In the genomic region with DNA sequence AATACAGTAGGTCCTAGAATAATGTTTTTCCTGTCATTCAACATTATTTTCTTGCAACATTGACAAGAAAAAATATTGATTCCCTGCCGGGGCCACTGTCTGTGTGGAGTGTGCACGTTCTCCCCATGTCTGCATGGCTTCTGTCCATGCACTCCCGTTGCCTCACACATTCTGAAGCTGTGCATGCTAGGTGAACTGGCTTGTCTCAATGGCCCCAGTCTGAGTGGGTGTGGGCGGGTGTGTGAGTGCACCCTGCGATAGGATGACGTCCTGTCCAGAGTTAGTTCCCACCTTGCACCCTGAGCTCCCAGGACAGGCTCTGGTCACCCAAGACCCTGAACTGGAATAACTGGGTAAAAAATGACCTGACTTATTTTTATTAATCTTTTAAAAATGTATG, we compare ENCODE assay signal across 1 cellular context.
TF ChIP-seq lines count a peak whose summit lies in the region.

No MANE protein-coding gene starts in this region.

TF ChIP-seq in H1, 55 proteins besides CTCF, POLR2A, EP300 and RAD21:
- TF ChIP-seq, protein P1, sequence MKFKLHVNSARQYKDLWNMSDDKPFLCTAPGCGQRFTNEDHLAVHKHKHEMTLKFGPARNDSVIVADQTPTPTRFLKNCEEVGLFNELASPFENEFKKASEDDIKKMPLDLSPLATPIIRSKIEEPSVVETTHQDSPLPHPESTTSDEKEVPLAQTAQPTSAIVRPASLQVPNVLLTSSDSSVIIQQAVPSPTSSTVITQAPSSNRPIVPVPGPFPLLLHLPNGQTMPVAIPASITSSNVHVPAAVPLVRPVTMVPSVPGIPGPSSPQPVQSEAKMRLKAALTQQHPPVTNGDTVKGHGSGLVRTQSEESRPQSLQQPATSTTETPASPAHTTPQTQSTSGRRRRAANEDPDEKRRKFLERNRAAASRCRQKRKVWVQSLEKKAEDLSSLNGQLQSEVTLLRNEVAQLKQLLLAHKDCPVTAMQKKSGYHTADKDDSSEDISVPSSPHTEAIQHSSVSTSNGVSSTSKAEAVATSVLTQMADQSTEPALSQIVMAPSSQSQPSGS (IDR thresholded peaks at IDR 0.05; ENCODE audit: low read length), result no peak
- no peak for TF ChIP-seq SP1 (IDR thresholded peaks at IDR 0.05; ENCODE audit: low read depth, low read length)
- TF ChIP-seq SP2 (IDR thresholded peaks at IDR 0.05; ENCODE audit: low read length), result no peak
- no peak for TF ChIP-seq SIN3A (conservative IDR thresholded peaks at IDR 0.05 in 1 of 2, IDR thresholded peaks at IDR 0.05 in 1 of 2; ENCODE audit: low read depth in 1 of 2, low read length in 2 of 2)
- TF ChIP-seq, protein P2, sequence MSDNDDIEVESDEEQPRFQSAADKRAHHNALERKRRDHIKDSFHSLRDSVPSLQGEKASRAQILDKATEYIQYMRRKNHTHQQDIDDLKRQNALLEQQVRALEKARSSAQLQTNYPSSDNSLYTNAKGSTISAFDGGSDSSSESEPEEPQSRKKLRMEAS (IDR thresholded peaks at IDR 0.05), result no peak
- no peak for TF ChIP-seq RNF2 (IDR thresholded peaks at IDR 0.05; ENCODE audit: borderline replicate concordance, low read depth, low read length, missing control alignments, poor library complexity, severe bottlenecking)
- TF ChIP-seq, protein P3, sequence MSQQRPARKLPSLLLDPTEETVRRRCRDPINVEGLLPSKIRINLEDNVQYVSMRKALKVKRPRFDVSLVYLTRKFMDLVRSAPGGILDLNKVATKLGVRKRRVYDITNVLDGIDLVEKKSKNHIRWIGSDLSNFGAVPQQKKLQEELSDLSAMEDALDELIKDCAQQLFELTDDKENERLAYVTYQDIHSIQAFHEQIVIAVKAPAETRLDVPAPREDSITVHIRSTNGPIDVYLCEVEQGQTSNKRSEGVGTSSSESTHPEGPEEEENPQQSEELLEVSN (IDR thresholded peaks at IDR 0.05), result no peak
- no peak for TF ChIP-seq KDM5A (IDR thresholded peaks at IDR 0.05; ENCODE audit: low read length)
- no peak for TF ChIP-seq POU5F1 (IDR thresholded peaks at IDR 0.05; ENCODE audit: low read depth, low read length)
- TF ChIP-seq SUZ12 (IDR thresholded peaks at IDR 0.05; ENCODE audit: low read length), result no peak
- no peak for TF ChIP-seq BCL11A (IDR thresholded peaks at IDR 0.05; ENCODE audit: low read depth in 2 of 2, low read length in 2 of 2)
- no peak for TF ChIP-seq YY1 (IDR thresholded peaks at IDR 0.05; ENCODE audit: low read depth, low read length)
- TF ChIP-seq ASH2L (IDR thresholded peaks at IDR 0.05; ENCODE audit: low read length), result no peak
- TF ChIP-seq SRF (IDR thresholded peaks at IDR 0.05; ENCODE audit: low read depth, low read length), result no peak
- no peak for TF ChIP-seq KDM1A (IDR thresholded peaks at IDR 0.05; ENCODE audit: borderline replicate concordance, low read length)
- TF ChIP-seq JUN (IDR thresholded peaks at IDR 0.05; ENCODE audit: low read depth, low read length), result no peak
- TF ChIP-seq TAF1 (IDR thresholded peaks at IDR 0.05; ENCODE audit: low read depth, low read length), result no peak
TF ChIP-seq in H1: peak in this region for 0.
